27 cellular contexts compared by ENCODE assay signal in genomic region chr6:35457907-35458306, GRCh38. TPM values are rescaled to one million over a fixed set of nuclear protein-coding genes. Genes with fewer than 3 reads are reported as not detected.
A peak's percentile ranks its signal among the peaks of the same experiment; 100 is the strongest.
DNase-seq lines count a peak whose midpoint lies in the region; ATAC-seq and TF ChIP-seq lines count a peak whose summit lies in the region.
"Had no signal": no experiment of that assay in that cellular context is flagged by ENCODE, and none has a peak within 500 bp of the region (broad histone marks: within the 10 kb centered on the region; RNA-seq: fewer than 3 reads in every experiment).

No MANE protein-coding gene starts in this region.

- POLR2A ChIA-PET in WTC11 (lab: Charles Lee) = interaction anchor here (0.6 to 1.5 kb wide), 3 partner anchors 14 to 918 kb away, joined by 3 to 6 read pairs (median 5); partner anchors contain the start of gene PPARD

- peaks cover 30% of the 10 kb centered on the region for H3K4me1 Mint-ChIP-seq in activated naive CD4-positive, alpha-beta T cell treated with anti-CD3 and anti-CD28 coated beads, Interleukin-2, amount 10 ng/mL, durations not matched to agents 7 days and 5 days
- peaks cover 26% of the 10 kb centered on the region for H3K4me1 Mint-ChIP-seq in activated naive CD4-positive, alpha-beta T cell treated with anti-CD3 and anti-CD28 coated beads for 36 hours (ENCODE audit: low read depth)
- H3K4me1 Mint-ChIP-seq in WTC11 (peaks cover 25% of the 10 kb centered on the region), nephron progenitor cell (peaks cover 33% of the 10 kb centered on the region)

- CTCF ChIA-PET in activated naive CD4-positive, alpha-beta T cell treated with anti-CD3 and anti-CD28 coated beads, Interleukin-2, amount 10 ng/mL, durations not matched to agents 7 days and 5 days (lab: Charles Lee) = interaction anchor here (0.6 to 2.2 kb wide), 4 partner anchors 10 to 182 kb away, joined by 3 to 9 read pairs (median 4); partner anchors contain the start of genes PPARD and RPL10A
- CTCF ChIA-PET in activated naive CD4-positive, alpha-beta T cell treated with anti-CD3 and anti-CD28 coated beads for 36 hours (lab: Charles Lee) = interaction anchor here (0.6 to 1.5 kb wide), 4 partner anchors 8 to 364 kb away, joined by 3 to 6 read pairs (median 4); partner anchors contain the start of gene RPL10A
- CTCF ChIA-PET in WTC11 (lab: Charles Lee) = interaction anchor here (1.3 to 2.9 kb wide), 4 partner anchors 8 to 140 kb away, joined by 4 to 10 read pairs (median 6); partner anchors contain the start of gene RPL10A

- H3K36me3 Mint-ChIP-seq in activated naive CD4-positive, alpha-beta T cell treated with anti-CD3 and anti-CD28 coated beads, Interleukin-2, amount 10 ng/mL, durations not matched to agents 7 days and 5 days = peaks cover 40% of the 10 kb centered on the region
- H3K36me3 Mint-ChIP-seq in activated naive CD4-positive, alpha-beta T cell treated with anti-CD3 and anti-CD28 coated beads for 36 hours (ENCODE audit: low read depth) = peaks cover 35% of the 10 kb centered on the region
- H3K36me3 Mint-ChIP-seq in WTC11 = peaks cover 40% of the 10 kb centered on the region
- H3K36me3 Mint-ChIP-seq in nephron progenitor cell (ENCODE audit: low read depth) = peaks cover 55% of the 10 kb centered on the region

- H3K4me3 Mint-ChIP-seq in activated naive CD4-positive, alpha-beta T cell treated with anti-CD3 and anti-CD28 coated beads, Interleukin-2, amount 10 ng/mL, durations not matched to agents 7 days and 5 days = no peak overlapping the region
- H3K4me3 Mint-ChIP-seq in activated naive CD4-positive, alpha-beta T cell treated with anti-CD3 and anti-CD28 coated beads for 36 hours = no peak overlapping the region
- H3K4me3 Mint-ChIP-seq in WTC11 (no peak overlapping the region), nephron progenitor cell (no peak overlapping the region)
- H3K4me3 Mint-ChIP-seq: HFFc6 had no signal

- intact Hi-C loops in activated naive CD4-positive, alpha-beta T cell treated with anti-CD3 and anti-CD28 coated beads for 36 hours (cut with micrococcal nuclease) = no loop called here

- peak overlapping the region; percentile 1 for H3K27ac Mint-ChIP-seq in activated naive CD4-positive, alpha-beta T cell treated with anti-CD3 and anti-CD28 coated beads, Interleukin-2, amount 10 ng/mL, durations not matched to agents 7 days and 5 days
- H3K27ac Mint-ChIP-seq in activated naive CD4-positive, alpha-beta T cell treated with anti-CD3 and anti-CD28 coated beads for 36 hours = no peak overlapping the region
- no peak overlapping the region; the same call in 1 of the 2 replicates for H3K27ac Mint-ChIP-seq in WTC11
- H3K27ac Mint-ChIP-seq in nephron progenitor cell = peak overlapping the region; percentile 18
- H3K27ac Mint-ChIP-seq: HFFc6 had no signal

- ATAC-seq in WTC11 (peak; percentile 67), HG03442 (IDR thresholded peaks at IDR 0.05; ENCODE audit: unreplicated experiment) (no peak), GM21360 (IDR thresholded peaks at IDR 0.05; ENCODE audit: unreplicated experiment) (no peak)
- ATAC-seq: PC-3, Right ventricle myocardium inferior had no signal

- no peaks in the 10 kb centered on the region for H3K9me3 Mint-ChIP-seq in activated naive CD4-positive, alpha-beta T cell treated with anti-CD3 and anti-CD28 coated beads, Interleukin-2, amount 10 ng/mL, durations not matched to agents 7 days and 5 days
- H3K9me3 Mint-ChIP-seq in activated naive CD4-positive, alpha-beta T cell treated with anti-CD3 and anti-CD28 coated beads for 36 hours = no peaks in the 10 kb centered on the region
- H3K9me3 Mint-ChIP-seq in WTC11 (no peaks in the 10 kb centered on the region), nephron progenitor cell (no peaks in the 10 kb centered on the region)
- H3K9me3 Mint-ChIP-seq: CD14-positive monocyte; CD8-positive, alpha-beta memory T cell; HFFc6 had no signal

- no peak for DNase-seq in activated naive CD4-positive, alpha-beta T cell treated with anti-CD3 and anti-CD28 coated beads, Interleukin-2, amount 10 ng/mL, durations not matched to agents 7 days and 5 days
- no peak for DNase-seq in activated naive CD4-positive, alpha-beta T cell treated with anti-CD3 and anti-CD28 coated beads for 36 hours
- DNase-seq in WTC11 (ENCODE audit: low spot score) (no peak), nephron progenitor cell (no peak), T1000 (lab: John Stamatoyannopoulos, UW) (no peak)
- DNase-seq: 8988T; ACHN; BE2C; CD8-positive, alpha-beta memory T cell; DMS 273 treated with DMSO at 0.1 percent for 48 hours; DMS79; GF-D8; HFFc6; KG1; NCI-H1092 treated with DMSO at 0.1 percent for 48 hours; NCI-H1436; NCI-H187 treated with DMSO at 0.1 percent for 48 hours; NCI-H446 treated with DMSO at 0.1 percent for 48 hours; NCI-H526; NCI-H82; NK-92 treated with Interleukin-12 subunit alpha and Interleukin-12 subunit beta, amount 100 ng/mL, for 24 hours; PC-3 had no signal

- H3K27me3 Mint-ChIP-seq in activated naive CD4-positive, alpha-beta T cell treated with anti-CD3 and anti-CD28 coated beads, Interleukin-2, amount 10 ng/mL, durations not matched to agents 7 days and 5 days = no peaks in the 10 kb centered on the region
- no peaks in the 10 kb centered on the region for H3K27me3 Mint-ChIP-seq in activated naive CD4-positive, alpha-beta T cell treated with anti-CD3 and anti-CD28 coated beads for 36 hours (ENCODE audit: low read depth)
- H3K27me3 Mint-ChIP-seq in WTC11 (ENCODE audit: low read depth) = peaks cover 3% of the 10 kb centered on the region
- H3K27me3 Mint-ChIP-seq in nephron progenitor cell (ENCODE audit: low read depth, poor library complexity) = peaks cover 3% of the 10 kb centered on the region
- H3K27me3 Mint-ChIP-seq: CD8-positive, alpha-beta memory T cell had no signal

- TF ChIP-seq CTCF in WTC11 (IDR thresholded peaks at IDR 0.05) (no peak), nephron progenitor cell (IDR thresholded peaks at IDR 0.05) (no peak)

TF ChIP-seq in WTC11, 78 proteins besides CTCF, POLR2A, EP300 and RAD21:
- TF ChIP-seq SMAD4 (CRISPR knock-in tag; IDR thresholded peaks at IDR 0.05) (no peak), EMX1 (CRISPR knock-in tag; IDR thresholded peaks at IDR 0.05) (no peak), SOX15 (CRISPR knock-in tag; IDR thresholded peaks at IDR 0.05) (no peak), NFE2L1 (CRISPR knock-in tag; IDR thresholded peaks at IDR 0.05) (no peak), GRHL2 (CRISPR knock-in tag; IDR thresholded peaks at IDR 0.05; ENCODE audit: insufficient replicate concordance, severe bottlenecking) (no peak), ETV6 (CRISPR knock-in tag; IDR thresholded peaks at IDR 0.05) (no peak), PRRX2 (CRISPR knock-in tag; IDR thresholded peaks at IDR 0.05) (no peak), ZNF416 (CRISPR knock-in tag; IDR thresholded peaks at IDR 0.05) (no peak), RELA (CRISPR knock-in tag; IDR thresholded peaks at IDR 0.05; ENCODE audit: borderline replicate concordance) (no peak), ZNF281 (CRISPR knock-in tag; IDR thresholded peaks at IDR 0.05) (no peak), ESRRA (CRISPR knock-in tag; IDR thresholded peaks at IDR 0.05; ENCODE audit: borderline replicate concordance) (no peak), SMAD3 (CRISPR knock-in tag; IDR thresholded peaks at IDR 0.05; ENCODE audit: borderline replicate concordance) (no peak), ZNF121 (CRISPR knock-in tag; IDR thresholded peaks at IDR 0.05) (no peak), CREB1 (CRISPR knock-in tag; IDR thresholded peaks at IDR 0.05) (no peak), ZNF512 (CRISPR knock-in tag; IDR thresholded peaks at IDR 0.05; ENCODE audit: borderline replicate concordance) (no peak)
TF ChIP-seq in WTC11: peak in this region for 0.

RNA-seq across cellular contexts. Expression of gene FANCE, which starts 5.8 kb away (rescaled TPM):
- 10 to 100 TPM; 16.3 TPM for total RNA-seq in activated naive CD4-positive, alpha-beta T cell treated with anti-CD3 and anti-CD28 coated beads for 36 hours
- total RNA-seq in WTC11 (2021) = 15.7 to 22.3 TPM (median 17.6 TPM) in 3 replicates

RNA-seq across cellular contexts. Expression of gene RPL10A, which starts 10.3 kb away (rescaled TPM):
- 1,000 to 10,000 TPM; 2,437 to 2,507 TPM for total RNA-seq in activated naive CD4-positive, alpha-beta T cell treated with anti-CD3 and anti-CD28 coated beads for 36 hours
- total RNA-seq in WTC11 (2021) = 1,829 to 2,044 TPM (median 2,031 TPM) in 3 replicates

RNA-seq across cellular contexts. Expression of gene TEAD3, which starts 39.0 kb away (rescaled TPM):
- total RNA-seq in activated naive CD4-positive, alpha-beta T cell treated with anti-CD3 and anti-CD28 coated beads for 36 hours = 1 to 10 TPM; 1.1 to 1.4 TPM
- 32.0 to 34.3 TPM (median 33.9 TPM) in 3 replicates for total RNA-seq in WTC11 (2021)

RNA-seq across cellular contexts. Expression of gene TULP1, which starts 54.8 kb away (rescaled TPM):
- not detected for total RNA-seq in activated naive CD4-positive, alpha-beta T cell treated with anti-CD3 and anti-CD28 coated beads for 36 hours
- total RNA-seq in WTC11 (2021) = 2.9 to 4.3 TPM (median 3.4 TPM) in 3 replicates
- total RNA-seq: CD8-positive, alpha-beta memory T cell; HFFc6; PC-3; Right ventricle myocardium inferior; SJSA1 had no signal

Comparison
In these comparisons a context has a peak if more than half of its experiments do, and no peak if none do; other contexts are left out.
1. H3K27ac Mint-ChIP-seq: peak in activated naive CD4-positive, alpha-beta T cell treated with anti-CD3 and anti-CD28 coated beads, Interleukin-2, amount 10 ng/mL, durations not matched to agents 7 days and 5 days (single experiment) and nephron progenitor cell (single experiment); none in activated naive CD4-positive, alpha-beta T cell treated with anti-CD3 and anti-CD28 coated beads for 36 hours (single experiment) and WTC11 (single experiment).
2. RNA of gene TEAD3, which starts 39.0 kb away (total RNA-seq): 32.0 to 34.3 TPM in WTC11; 1.1 to 1.4 TPM in activated naive CD4-positive, alpha-beta T cell treated with anti-CD3 and anti-CD28 coated beads for 36 hours; every median in the first group is over 10 times any median in the second.